Comparison of ENCODE assay signal across 1 cellular context in the genomic region with DNA sequence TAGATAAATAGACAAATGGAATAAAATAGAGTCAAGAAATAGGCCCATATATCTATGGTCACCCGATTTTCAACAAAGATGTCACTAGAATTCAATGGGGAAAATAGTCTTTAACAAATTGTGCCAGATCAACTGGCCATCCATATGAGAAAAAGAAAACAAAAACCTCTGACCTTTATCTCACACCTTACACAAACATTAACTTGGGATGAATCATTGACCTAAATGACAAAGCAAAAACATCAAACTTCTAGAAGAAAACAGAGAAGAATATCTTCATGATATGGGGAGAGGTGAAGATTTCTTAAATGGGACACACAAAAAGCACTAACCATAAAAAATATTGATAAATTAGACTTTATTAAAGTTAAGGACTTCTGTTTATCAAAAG.
TF ChIP-seq lines count a peak whose summit lies in the region.

No MANE protein-coding gene starts in this region.

TF ChIP-seq in endothelial cell of umbilical vein, 7 proteins besides CTCF, POLR2A, EP300 and RAD21 (continued from another document):
- TF ChIP-seq POLR2AphosphoS5 (IDR thresholded peaks at IDR 0.05; ENCODE audit: insufficient read depth, low read depth, low read length), result no peak
